In the genomic region with DNA sequence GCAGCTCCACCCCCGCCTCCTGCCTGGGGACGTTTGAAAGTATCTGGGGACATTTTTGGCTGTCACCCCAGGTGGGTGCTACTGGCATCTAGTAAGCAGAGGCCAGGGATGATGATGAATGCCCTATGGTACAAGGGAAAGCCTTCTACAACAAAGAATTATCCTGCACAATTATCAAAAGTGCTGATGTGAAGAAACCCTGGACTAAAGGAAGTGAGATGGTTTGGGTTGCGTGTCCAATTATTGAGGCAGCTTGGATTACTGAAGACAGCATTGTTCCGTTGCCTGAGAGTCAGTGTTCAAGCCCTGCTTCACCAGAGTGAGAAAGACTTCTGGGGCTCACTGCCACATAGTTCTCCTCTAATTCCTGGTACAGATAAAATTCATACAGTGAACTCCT, we compare ENCODE assay signal across 31 cellular contexts.
"Had no signal": no experiment of that assay in that cellular context is flagged by ENCODE, and none has a peak within 500 bp of the region (broad histone marks: within the 10 kb centered on the region; RNA-seq: fewer than 3 reads in every experiment).

No MANE protein-coding gene starts in this region.

- H3K9me3 Mint-ChIP-seq: activated CD4-positive, alpha-beta memory T cell treated with anti-CD3 and anti-CD28 coated beads, Interleukin-2, amount 10 ng/mL, durations not matched to agents 7 days and 5 days; activated naive CD4-positive, alpha-beta T cell treated with anti-CD3 and anti-CD28 coated beads, Interleukin-2, amount 10 ng/mL, durations not matched to agents 7 days and 5 days; activated naive CD8-positive, alpha-beta T cell treated with anti-CD3 and anti-CD28 coated beads, Interleukin-2, amount 50 U/mL, for 24 hours had no signal

- H3K27me3 Mint-ChIP-seq: activated CD8-positive, alpha-beta memory T cell treated with anti-CD3 and anti-CD28 coated beads, Interleukin-2, amount 10 ng/mL, durations not matched to agents 7 days and 5 days; activated naive CD4-positive, alpha-beta T cell treated with anti-CD3 and anti-CD28 coated beads, Interleukin-2, amount 10 ng/mL, durations not matched to agents 7 days and 5 days; activated naive CD8-positive, alpha-beta T cell treated with anti-CD3 and anti-CD28 coated beads, Interleukin-2, amount 50 U/mL, for 24 hours had no signal

- H3K4me3 Mint-ChIP-seq: activated CD4-positive, alpha-beta memory T cell treated with anti-CD3 and anti-CD28 coated beads, Interleukin-2, amount 10 ng/mL, durations not matched to agents 7 days and 5 days; activated CD8-positive, alpha-beta memory T cell treated with anti-CD3 and anti-CD28 coated beads, Interleukin-2, amount 10 ng/mL, durations not matched to agents 7 days and 5 days; activated naive CD4-positive, alpha-beta T cell treated with anti-CD3 and anti-CD28 coated beads, Interleukin-2, amount 10 ng/mL, durations not matched to agents 7 days and 5 days; activated naive CD8-positive, alpha-beta T cell; activated naive CD8-positive, alpha-beta T cell treated with anti-CD3 and anti-CD28 coated beads, Interleukin-2, amount 50 U/mL, for 24 hours had no signal

- H3K27ac Mint-ChIP-seq: activated CD4-positive, alpha-beta memory T cell treated with anti-CD3 and anti-CD28 coated beads, Interleukin-2, amount 10 ng/mL, durations not matched to agents 7 days and 5 days; activated CD8-positive, alpha-beta memory T cell treated with anti-CD3 and anti-CD28 coated beads, Interleukin-2, amount 10 ng/mL, durations not matched to agents 7 days and 5 days; activated naive CD4-positive, alpha-beta T cell treated with anti-CD3 and anti-CD28 coated beads, Interleukin-2, amount 10 ng/mL, durations not matched to agents 7 days and 5 days; activated naive CD8-positive, alpha-beta T cell; activated naive CD8-positive, alpha-beta T cell treated with anti-CD3 and anti-CD28 coated beads, Interleukin-2, amount 50 U/mL, for 24 hours had no signal

- H3K27me3 ChIP-seq: brain microvascular endothelial cell, MG63 had no signal

- H3K27ac ChIP-seq: brain microvascular endothelial cell, WERI-Rb-1 had no signal

- DNase-seq: activated CD4-positive, alpha-beta memory T cell treated with anti-CD3 and anti-CD28 coated beads, Interleukin-2, amount 10 ng/mL, durations not matched to agents 7 days and 5 days; activated CD4-positive, alpha-beta T cell treated with anti-CD3 and anti-CD28 coated beads for 1 hour; activated CD4-positive, alpha-beta T cell treated with anti-CD3 and anti-CD28 coated beads for 48 hours; activated CD4-positive, CD25-positive, alpha-beta regulatory T cell; activated CD8-positive, alpha-beta memory T cell treated with anti-CD3 and anti-CD28 coated beads for 24 hours; activated CD8-positive, alpha-beta memory T cell treated with anti-CD3 and anti-CD28 coated beads, Interleukin-2, amount 10 ng/mL, durations not matched to agents 7 days and 5 days; activated CD8-positive, alpha-beta memory T cell treated with anti-CD3 and anti-CD28 coated beads, Interleukin-2, amount 50 U/mL, for 48 hours; activated effector memory CD4-positive, alpha-beta T cell treated with Interleukin-2 at 50 U/mL for 16 hours; activated naive CD4-positive, alpha-beta T cell treated with anti-CD3 and anti-CD28 coated beads, Interleukin-2, amount 10 ng/mL, durations not matched to agents 7 days and 5 days; activated naive CD8-positive, alpha-beta T cell treated with anti-CD3 and anti-CD28 coated beads, Interleukin-2, amount 50 U/mL, for 24 hours; activated T-cell treated with anti-CD3 and anti-CD28 coated beads, Interleukin-2, amount 50 U/mL, for 48 hours; anterior cingulate cortex; brain microvascular endothelial cell; central memory CD4-positive, alpha-beta T cell; Kasumi-1; KG1; MG63; NCI-H1048; NCI-H1105 treated with DMSO at 0.1 percent for 48 hours; NCI-H1436; NCI-H1694; NCI-H1930; NCI-H510A; NCI-H526; NCI-H748 treated with DMSO at 0.1 percent for 48 hours; Right ventricle myocardium superior; SW 1271; T-helper 1 cell; T-helper 9 cell; WERI-Rb-1 had no signal

- H3K36me3 ChIP-seq: brain microvascular endothelial cell, MG63, WERI-Rb-1 had no signal

- H3K4me3 ChIP-seq: MG63 had no signal

- ATAC-seq: activated CD8-positive, alpha-beta memory T cell treated with anti-CD3 and anti-CD28 coated beads, Interleukin-2, amount 10 ng/mL, durations not matched to agents 7 days and 5 days; activated naive CD8-positive, alpha-beta T cell treated with anti-CD3 and anti-CD28 coated beads, Interleukin-2, amount 50 U/mL, for 24 hours had no signal

- H3K36me3 Mint-ChIP-seq: activated CD8-positive, alpha-beta memory T cell treated with anti-CD3 and anti-CD28 coated beads, Interleukin-2, amount 10 ng/mL, durations not matched to agents 7 days and 5 days; activated naive CD4-positive, alpha-beta T cell treated with anti-CD3 and anti-CD28 coated beads, Interleukin-2, amount 10 ng/mL, durations not matched to agents 7 days and 5 days; activated naive CD8-positive, alpha-beta T cell had no signal

- H3K4me1 Mint-ChIP-seq: activated CD8-positive, alpha-beta memory T cell treated with anti-CD3 and anti-CD28 coated beads, Interleukin-2, amount 10 ng/mL, durations not matched to agents 7 days and 5 days; activated naive CD4-positive, alpha-beta T cell treated with anti-CD3 and anti-CD28 coated beads, Interleukin-2, amount 10 ng/mL, durations not matched to agents 7 days and 5 days had no signal

- H3K9me3 ChIP-seq: MG63 had no signal
